In the genomic region with DNA sequence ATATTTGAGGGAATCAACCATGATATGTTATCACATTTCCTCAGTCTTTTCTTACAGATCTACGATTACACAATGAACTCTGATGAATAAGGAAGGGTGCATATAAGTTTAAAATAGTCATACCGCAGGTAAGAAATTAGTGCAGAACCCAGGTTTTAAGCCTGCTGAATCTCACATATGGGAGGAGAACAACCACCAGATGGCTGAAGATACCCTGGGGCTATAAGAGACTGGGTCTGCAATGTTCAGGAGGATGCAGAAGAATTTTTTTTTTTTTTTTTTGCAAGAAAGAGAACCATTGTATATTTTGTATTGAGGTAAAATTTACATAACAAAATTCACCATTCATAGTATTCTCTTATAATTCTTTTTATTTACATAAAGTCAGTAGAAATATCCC, we compare ENCODE assay signal across 16 cellular contexts.
DNase-seq lines count a peak whose midpoint lies in the region; ATAC-seq and TF ChIP-seq lines count a peak whose summit lies in the region.
"Had no signal": no experiment of that assay in that cellular context is flagged by ENCODE, and none has a peak within 500 bp of the region (broad histone marks: within the 10 kb centered on the region; RNA-seq: fewer than 3 reads in every experiment).

No MANE protein-coding gene starts in this region.

- H3K9me3 Mint-ChIP-seq in GM23338 (no peaks in the 10 kb centered on the region), mesothelial cell of epicardium (no peaks in the 10 kb centered on the region)

- H3K27ac ChIP-seq in GM23338 (ENCODE audit: low read depth), result no peak overlapping the region
- H3K27ac ChIP-seq: A549, BLaER1, HL-60 had no signal

- no peaks in the 10 kb centered on the region for H4K20me1 ChIP-seq in GM23338 (replicated peaks; ENCODE audit: insufficient read depth)
- H4K20me1 ChIP-seq: BLaER1 had no signal

- H3K36me3 ChIP-seq in GM23338 (ENCODE audit: insufficient read depth), result no peaks in the 10 kb centered on the region
- H3K36me3 ChIP-seq: BLaER1 had no signal

- H3K27me3 ChIP-seq in GM23338 (ENCODE audit: insufficient read depth), result no peaks in the 10 kb centered on the region
- H3K27me3 ChIP-seq: BLaER1 had no signal

- no peaks in the 10 kb centered on the region for H3K36me3 Mint-ChIP-seq in GM23338 (ENCODE audit: low read depth)
- peaks cover 2% of the 10 kb centered on the region for H3K36me3 Mint-ChIP-seq in mesothelial cell of epicardium
- H3K36me3 Mint-ChIP-seq: CD8-positive, alpha-beta memory T cell had no signal

- H3F3A ChIP-seq in GM23338 (replicated peaks; ENCODE audit: low read depth), result no peaks in the 10 kb centered on the region

- H3K4me3 ChIP-seq in GM23338, result no peak overlapping the region
- H3K4me3 ChIP-seq: A549, BLaER1, GM12878, K562 had no signal

- H3K27me3 Mint-ChIP-seq in GM23338 (ENCODE audit: insufficient read depth, low read depth, poor library complexity), result no peaks in the 10 kb centered on the region
- H3K27me3 Mint-ChIP-seq in mesothelial cell of epicardium (ENCODE audit: low read depth), result no peaks in the 10 kb centered on the region
- H3K27me3 Mint-ChIP-seq: CD8-positive, alpha-beta memory T cell had no signal

- H3K27ac Mint-ChIP-seq in GM23338 (no peak overlapping the region; the same call in 1 of the 2 replicates), mesothelial cell of epicardium (peak overlapping the region; percentile 47)
- H3K27ac Mint-ChIP-seq: CD8-positive, alpha-beta memory T cell had no signal

- peaks cover 10% of the 10 kb centered on the region for H3K4me1 ChIP-seq in GM23338 (ENCODE audit: insufficient read depth)
- H3K4me1 ChIP-seq: A549, BLaER1 had no signal

- TF ChIP-seq CTCF in GM23338 (conservative IDR thresholded peaks at IDR 0.05; ENCODE audit: low read depth in 2 of 2), result 0 out of 4 replicates have a peak, but pooled peaks of 1 of the 2 experiments have one; percentile 5
- no peak for TF ChIP-seq CTCF in mesothelial cell of epicardium (IDR thresholded peaks at IDR 0.05; ENCODE audit: unreplicated experiment)

- no peaks in the 10 kb centered on the region for H3K9me2 ChIP-seq in GM23338 (ENCODE audit: insufficient read depth)

- ATAC-seq in GM23338 (no peak), HG02885 (IDR thresholded peaks at IDR 0.05; ENCODE audit: poor library complexity, unreplicated experiment) (no peak)
- ATAC-seq: A549, GM12878, K562 had no signal

- H3K4me3 Mint-ChIP-seq in GM23338 (no peak overlapping the region), mesothelial cell of epicardium (no peak overlapping the region)
- H3K4me3 Mint-ChIP-seq: CD8-positive, alpha-beta memory T cell had no signal

- H3K4me1 Mint-ChIP-seq in GM23338 (peaks cover 17% of the 10 kb centered on the region), mesothelial cell of epicardium (peaks cover 66% of the 10 kb centered on the region)
- H3K4me1 Mint-ChIP-seq: CD8-positive, alpha-beta memory T cell had no signal

- H2AFZ ChIP-seq in GM23338, result no peak overlapping the region

- 0 out of 2 replicates have a peak overlapping the region, but pooled peaks have one; percentile 0 for H3K4me2 ChIP-seq in GM23338
- H3K4me2 ChIP-seq: A549, BLaER1 had no signal

- H3K79me2 ChIP-seq in GM23338 (replicated peaks; ENCODE audit: insufficient read depth), result no peaks in the 10 kb centered on the region

- DNase-seq in GM23338 (ENCODE audit: low spot score), result no peak
- peak; percentile 11 for DNase-seq in NCI-H146 treated with DMSO at 0.1 percent for 48 hours (lab: John Stamatoyannopoulos, UW; ENCODE audit: unreplicated experiment)
- peak; percentile 40 to 65 for DNase-seq in cerebellar nuclear complex (lab: John Stamatoyannopoulos, UW)
- no peak for DNase-seq in mesothelial cell of epicardium (ENCODE audit: low spot score in 2 of 2, unreplicated experiment in 2 of 2)
- DNase-seq in LoVo (ENCODE audit: low spot score), result no peak
- no peak for DNase-seq in AG20443 (ENCODE audit: low spot score)
- DNase-seq: Caco-2; CD8-positive, alpha-beta memory T cell; DMS53; H7 had no signal

TF ChIP-seq in GM23338, 12 proteins besides CTCF, POLR2A, EP300 and RAD21:
- TF ChIP-seq, protein P1, sequence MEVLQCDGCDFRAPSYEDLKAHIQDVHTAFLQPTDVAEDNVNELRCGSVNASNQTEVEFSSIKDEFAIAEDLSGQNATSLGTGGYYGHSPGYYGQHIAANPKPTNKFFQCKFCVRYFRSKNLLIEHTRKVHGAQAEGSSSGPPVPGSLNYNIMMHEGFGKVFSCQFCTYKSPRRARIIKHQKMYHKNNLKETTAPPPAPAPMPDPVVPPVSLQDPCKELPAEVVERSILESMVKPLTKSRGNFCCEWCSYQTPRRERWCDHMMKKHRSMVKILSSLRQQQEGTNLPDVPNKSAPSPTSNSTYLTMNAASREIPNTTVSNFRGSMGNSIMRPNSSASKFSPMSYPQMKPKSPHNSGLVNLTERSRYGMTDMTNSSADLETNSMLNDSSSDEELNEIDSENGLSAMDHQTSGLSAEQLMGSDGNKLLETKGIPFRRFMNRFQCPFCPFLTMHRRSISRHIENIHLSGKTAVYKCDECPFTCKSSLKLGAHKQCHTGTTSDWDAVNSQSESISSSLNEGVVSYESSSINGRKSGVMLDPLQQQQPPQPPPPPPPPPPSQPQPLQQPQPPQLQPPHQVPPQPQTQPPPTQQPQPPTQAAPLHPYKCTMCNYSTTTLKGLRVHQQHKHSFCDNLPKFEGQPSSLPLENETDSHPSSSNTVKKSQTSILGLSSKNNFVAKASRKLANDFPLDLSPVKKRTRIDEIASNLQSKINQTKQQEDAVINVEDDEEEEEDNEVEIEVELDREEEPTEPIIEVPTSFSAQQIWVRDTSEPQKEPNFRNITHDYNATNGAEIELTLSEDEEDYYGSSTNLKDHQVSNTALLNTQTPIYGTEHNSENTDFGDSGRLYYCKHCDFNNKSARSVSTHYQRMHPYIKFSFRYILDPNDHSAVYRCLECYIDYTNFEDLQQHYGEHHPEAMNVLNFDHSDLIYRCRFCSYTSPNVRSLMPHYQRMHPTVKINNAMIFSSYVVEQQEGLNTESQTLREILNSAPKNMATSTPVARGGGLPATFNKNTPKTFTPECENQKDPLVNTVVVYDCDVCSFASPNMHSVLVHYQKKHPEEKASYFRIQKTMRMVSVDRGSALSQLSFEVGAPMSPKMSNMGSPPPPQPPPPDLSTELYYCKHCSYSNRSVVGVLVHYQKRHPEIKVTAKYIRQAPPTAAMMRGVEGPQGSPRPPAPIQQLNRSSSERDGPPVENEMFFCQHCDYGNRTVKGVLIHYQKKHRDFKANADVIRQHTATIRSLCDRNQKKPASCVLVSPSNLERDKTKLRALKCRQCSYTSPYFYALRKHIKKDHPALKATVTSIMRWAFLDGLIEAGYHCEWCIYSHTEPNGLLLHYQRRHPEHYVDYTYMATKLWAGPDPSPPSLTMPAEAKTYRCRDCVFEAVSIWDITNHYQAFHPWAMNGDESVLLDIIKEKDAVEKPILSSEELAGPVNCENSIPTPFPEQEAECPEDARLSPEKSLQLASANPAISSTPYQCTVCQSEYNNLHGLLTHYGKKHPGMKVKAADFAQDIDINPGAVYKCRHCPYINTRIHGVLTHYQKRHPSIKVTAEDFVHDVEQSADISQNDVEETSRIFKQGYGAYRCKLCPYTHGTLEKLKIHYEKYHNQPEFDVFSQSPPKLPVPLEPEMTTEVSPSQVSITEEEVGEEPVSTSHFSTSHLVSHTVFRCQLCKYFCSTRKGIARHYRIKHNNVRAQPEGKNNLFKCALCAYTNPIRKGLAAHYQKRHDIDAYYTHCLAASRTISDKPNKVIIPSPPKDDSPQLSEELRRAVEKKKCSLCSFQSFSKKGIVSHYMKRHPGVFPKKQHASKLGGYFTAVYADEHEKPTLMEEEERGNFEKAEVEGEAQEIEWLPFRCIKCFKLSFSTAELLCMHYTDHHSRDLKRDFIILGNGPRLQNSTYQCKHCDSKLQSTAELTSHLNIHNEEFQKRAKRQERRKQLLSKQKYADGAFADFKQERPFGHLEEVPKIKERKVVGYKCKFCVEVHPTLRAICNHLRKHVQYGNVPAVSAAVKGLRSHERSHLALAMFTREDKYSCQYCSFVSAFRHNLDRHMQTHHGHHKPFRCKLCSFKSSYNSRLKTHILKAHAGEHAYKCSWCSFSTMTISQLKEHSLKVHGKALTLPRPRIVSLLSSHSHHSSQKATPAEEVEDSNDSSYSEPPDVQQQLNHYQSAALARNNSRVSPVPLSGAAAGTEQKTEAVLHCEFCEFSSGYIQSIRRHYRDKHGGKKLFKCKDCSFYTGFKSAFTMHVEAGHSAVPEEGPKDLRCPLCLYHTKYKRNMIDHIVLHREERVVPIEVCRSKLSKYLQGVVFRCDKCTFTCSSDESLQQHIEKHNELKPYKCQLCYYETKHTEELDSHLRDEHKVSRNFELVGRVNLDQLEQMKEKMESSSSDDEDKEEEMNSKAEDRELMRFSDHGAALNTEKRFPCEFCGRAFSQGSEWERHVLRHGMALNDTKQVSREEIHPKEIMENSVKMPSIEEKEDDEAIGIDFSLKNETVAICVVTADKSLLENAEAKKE (CRISPR knock-in tag; IDR thresholded peaks at IDR 0.05), result no peak
- TF ChIP-seq EZH2phosphoT487 (IDR thresholded peaks at IDR 0.05; ENCODE audit: unreplicated experiment) (no peak), STAT1 (IDR thresholded peaks at IDR 0.05; ENCODE audit: unreplicated experiment) (no peak), CREB1 (CRISPR knock-in tag; IDR thresholded peaks at IDR 0.05; ENCODE audit: low read depth) (no peak)
TF ChIP-seq in GM23338: peak in this region for 0.

Comparison
In these comparisons a context has a peak if more than half of its experiments do, and no peak if none do; other contexts are left out.
1. DNase-seq: peak in NCI-H146 treated with DMSO at 0.1 percent for 48 hours (single experiment) and cerebellar nuclear complex (2 of 2); none in GM23338 (single experiment), mesothelial cell of epicardium (0 of 2), LoVo (single experiment) and AG20443 (single experiment).